In genomic region chr1:214330715-214331114, GRCh38 we compare ENCODE assay signal across 25 cellular contexts.
"Had no signal": no experiment of that assay in that cellular context is flagged by ENCODE, and none has a peak within 500 bp of the region (broad histone marks: within the 10 kb centered on the region; RNA-seq: fewer than 3 reads in every experiment).

No MANE protein-coding gene starts in this region.

- H3K4me1 ChIP-seq: uterus had no signal

- H3K27ac Mint-ChIP-seq: activated naive CD8-positive, alpha-beta T cell; activated T-cell treated with anti-CD3 and anti-CD28 coated beads, Interleukin-2, amount 50 U/mL, for 72 hours; brain; nephron; stimulated activated naive B cell treated with anti-CD40 and anti-IgM and Interleukin-4, amounts not matched to agents 10 μg/mL and 1 μg/mL and 100 μg/mL, for 72 hours had no signal

- H3K27ac ChIP-seq: neutrophil, transverse colon, uterus, VCaP had no signal

- H3K4me3 ChIP-seq: gastrocnemius medialis, lung, smooth muscle cell, transverse colon, uterus had no signal

- H3K4me1 Mint-ChIP-seq: brain, nephron had no signal

- H3K9me3 Mint-ChIP-seq: activated T-cell treated with anti-CD3 and anti-CD28 coated beads, Interleukin-2, amount 50 U/mL, for 72 hours; brain; nephron; stimulated activated naive B cell treated with anti-CD40 and anti-IgM and Interleukin-4, amounts not matched to agents 10 μg/mL and 1 μg/mL and 100 μg/mL, for 72 hours had no signal

- H3K9me3 ChIP-seq: gastrocnemius medialis, neutrophil, transverse colon, uterus had no signal

- H3K27me3 ChIP-seq: gastrocnemius medialis, neutrophil, transverse colon, uterus had no signal

- H3K36me3 ChIP-seq: neutrophil, transverse colon, uterus had no signal

- H3K27me3 Mint-ChIP-seq: activated naive CD8-positive, alpha-beta T cell; stimulated activated naive B cell treated with anti-CD40 and anti-IgM and Interleukin-4, amounts not matched to agents 10 μg/mL and 1 μg/mL and 100 μg/mL, for 72 hours had no signal

- ATAC-seq: activated T-cell treated with anti-CD3 and anti-CD28 coated beads, Interleukin-2, amount 50 U/mL, for 72 hours; gastrocnemius medialis; left lobe of liver; stimulated activated naive B cell treated with anti-CD40 and anti-IgM and Interleukin-4, amounts not matched to agents 10 μg/mL and 1 μg/mL and 100 μg/mL, for 72 hours had no signal

- DNase-seq: activated CD4-positive, alpha-beta T cell treated with anti-CD3 and anti-CD28 coated beads for 4 hours; activated CD4-positive, alpha-beta T cell treated with anti-CD3 and anti-CD28 coated beads, Interleukin-2, amount 50 U/mL, for 4 hours; activated naive CD4-positive, alpha-beta T cell; activated T-cell treated with anti-CD3 and anti-CD28 coated beads for 4 hours; activated T-cell treated with anti-CD3 and anti-CD28 coated beads, Interleukin-2, amount 50 U/mL, for 72 hours; anterior cingulate cortex; caudate nucleus; gastrocnemius medialis; glutamatergic neuron; hippocampal formation; mesendoderm; retina; stimulated activated CD4-positive, alpha-beta T cell treated with anti-CD3 and anti-CD28 coated beads, Interleukin-15, amount 100 ng/mL, for 24 hours; stimulated activated CD4-positive, alpha-beta T cell treated with anti-CD3 and anti-CD28 coated beads, Interleukin-2, amount 100 ng/mL, for 24 hours; stimulated activated naive B cell treated with anti-CD40 and anti-IgM and Interleukin-4, amounts not matched to agents 10 μg/mL and 1 μg/mL and 100 μg/mL, for 72 hours; transverse colon; uterus had no signal

- H3K4me3 Mint-ChIP-seq: activated naive CD8-positive, alpha-beta T cell; activated T-cell treated with anti-CD3 and anti-CD28 coated beads, Interleukin-2, amount 50 U/mL, for 72 hours; brain; nephron; stimulated activated naive B cell treated with anti-CD40 and anti-IgM and Interleukin-4, amounts not matched to agents 10 μg/mL and 1 μg/mL and 100 μg/mL, for 72 hours had no signal
